16 cellular contexts compared by ENCODE assay signal in genomic region chr19:5136060-5136855, GRCh38.
DNase-seq lines count a peak whose midpoint lies in the region; ATAC-seq and TF ChIP-seq lines count a peak whose summit lies in the region.
"Had no signal": no experiment of that assay in that cellular context is flagged by ENCODE, and none has a peak within 500 bp of the region (broad histone marks: within the 10 kb centered on the region; RNA-seq: fewer than 3 reads in every experiment).

No MANE protein-coding gene starts in this region.

- no peak overlapping the region for H2BK120ac ChIP-seq in neuronal stem cell (ENCODE audit: low read depth, low read length)

- H3K4me2 ChIP-seq in neuronal stem cell (ENCODE audit: insufficient read depth, low read length, poor library complexity, severe bottlenecking), result no peak overlapping the region
- H3K4me2 ChIP-seq: KMS-11 had no signal

- H3K9ac ChIP-seq in neuronal stem cell (ENCODE audit: low read depth, low read length, poor library complexity), result no peak overlapping the region
- H3K9ac ChIP-seq: KMS-11 had no signal

- peak overlapping the region in 2 of 4 donors; percentile 70 to 74 for H3K4me3 Mint-ChIP-seq in IgD-negative memory B cell
- H3K4me3 Mint-ChIP-seq: CD4-positive, alpha-beta T cell had no signal

- peaks cover 15% of the 10 kb centered on the region for H3K4me1 ChIP-seq in A673 (ENCODE audit: insufficient read depth, low read length, poor library complexity, severe bottlenecking)
- H3K4me1 ChIP-seq in neuronal stem cell (ENCODE audit: control insufficient read depth in 2 of 2, insufficient read depth in 1 of 2, low read depth in 1 of 2, low read length in 2 of 2), result peaks cover 10 to 24% of the 10 kb centered on the region in 2 donors

- peak overlapping the region; percentile 10 to 96 (median 92) for H3K27ac Mint-ChIP-seq in IgD-negative memory B cell
- H3K27ac Mint-ChIP-seq: CD4-positive, alpha-beta T cell had no signal

- POLR2A ChIA-PET in A673 (lab: Charles Lee; ENCODE audit: low non-redundant PET), result no interaction called here

- peaks cover 13% of the 10 kb centered on the region for H3K79me1 ChIP-seq in neuronal stem cell (ENCODE audit: low read depth, low read length)

- no peak overlapping the region for H4K8ac ChIP-seq in neuronal stem cell (ENCODE audit: low read depth, low read length)

- peaks cover 0 to 2% (median 0%) of the 10 kb centered on the region in 3 donors for H3K9me3 Mint-ChIP-seq in IgD-negative memory B cell
- H3K9me3 Mint-ChIP-seq: CD4-positive, alpha-beta T cell had no signal

- H3K14ac ChIP-seq in neuronal stem cell (ENCODE audit: low read length), result peak overlapping the region; percentile 56

- DNase-seq in A673 (ENCODE audit: low spot score), result no peak
- no peak for DNase-seq in neuronal stem cell (ENCODE audit: low spot score)
- DNase-seq in NK-92 treated with Interleukin-12 subunit alpha and Interleukin-12 subunit beta, amount 100 ng/mL, for 24 hours (lab: John Stamatoyannopoulos, UW), result no peak
- no peak for DNase-seq in foreskin fibroblast
- DNase-seq: CD4-positive, alpha-beta T cell; DMS79; NCI-H1105 treated with DMSO at 0.1 percent for 48 hours; NCI-H187; NCI-H446 treated with DMSO at 0.1 percent for 48 hours; PC-3 had no signal

- peaks cover 23 to 36% (median 36%) of the 10 kb centered on the region in 3 donors for H3K4me1 Mint-ChIP-seq in IgD-negative memory B cell

- H4K91ac ChIP-seq in neuronal stem cell (ENCODE audit: low read depth, low read length, poor library complexity), result no peak overlapping the region

- no peak for ATAC-seq in HG02610 (IDR thresholded peaks at IDR 0.05; ENCODE audit: unreplicated experiment)
- ATAC-seq in GM18858 (IDR thresholded peaks at IDR 0.05; ENCODE audit: unreplicated experiment), result no peak
- ATAC-seq: PC-3 had no signal

- no peak overlapping the region for H2BK12ac ChIP-seq in neuronal stem cell (ENCODE audit: low read length)

- TF ChIP-seq CTCF in A673 (conservative IDR thresholded peaks at IDR 0.05; ENCODE audit: low read depth, low read length), result no peak
- no peak for TF ChIP-seq CTCF in foreskin fibroblast (IDR thresholded peaks at IDR 0.05; ENCODE audit: low read depth, low read length)

- no CpG with 5 or more reads among the region's 25 CpGs for WGBS in neuronal stem cell (ENCODE audit: extremely low coverage in 2 of 2, insufficient read length in 2 of 2, insufficient replicate concordance in 1 of 2), 2 donors

- peaks cover 16% of the 10 kb centered on the region for H3K36me3 Mint-ChIP-seq in IgD-negative memory B cell

- CTCF ChIA-PET in A673 (lab: Charles Lee), result interaction anchor here (0.6 kb wide), 1 partner anchor 10 kb away, joined by 17 read pairs; no protein-coding TSS in a partner anchor

- no peak overlapping the region for H3K4me3 ChIP-seq in A673 (ENCODE audit: low read depth, low read length, poor library complexity, severe bottlenecking)
- no peak overlapping the region for H3K4me3 ChIP-seq in neuronal stem cell (ENCODE audit: low read length in 2 of 2)
- no peak overlapping the region for H3K4me3 ChIP-seq in foreskin fibroblast (ENCODE audit: low read depth in 1 of 2, low read length in 2 of 2)
- H3K4me3 ChIP-seq: SJSA1 had no signal

- no peak overlapping the region for H3K18ac ChIP-seq in neuronal stem cell (ENCODE audit: low read length)

- H2BK15ac ChIP-seq in neuronal stem cell (ENCODE audit: low read length), result no peak overlapping the region

- H2AFZ ChIP-seq in neuronal stem cell (ENCODE audit: low read length), result no peak overlapping the region

- H3K4ac ChIP-seq in neuronal stem cell (ENCODE audit: low read length), result no peak overlapping the region

- H3K36me3 ChIP-seq in A673 (ENCODE audit: insufficient read depth, low read length, poor library complexity, severe bottlenecking), result peaks cover 25% of the 10 kb centered on the region
- H3K36me3 ChIP-seq in neuronal stem cell (replicated peaks in 1 of 2; ENCODE audit: control insufficient read depth in 2 of 2, insufficient read depth in 2 of 2, low read length in 2 of 2), result peaks cover 51 to 77% of the 10 kb centered on the region in 2 donors

- BruUV-seq in A673 (replicated peaks; lab: Mats Ljungman, UMichigan), result no TSS peak

- H3K27me3 Mint-ChIP-seq in IgD-negative memory B cell, result peaks cover 2% of the 10 kb centered on the region
- H3K27me3 Mint-ChIP-seq: CD4-positive, alpha-beta T cell had no signal

- H2BK5ac ChIP-seq in neuronal stem cell (ENCODE audit: low read length), result peak overlapping the region; percentile 71

- peak overlapping the region; percentile 46 for H2AK5ac ChIP-seq in neuronal stem cell (ENCODE audit: low read depth, low read length)

- peak overlapping the region; percentile 43 for H3K23ac ChIP-seq in neuronal stem cell (ENCODE audit: low read depth, low read length, poor library complexity)

- peak overlapping the region; percentile 23 for H3K27ac ChIP-seq in A673 (ENCODE audit: low read depth, low read length, poor library complexity, severe bottlenecking)
- peak overlapping the region; percentile 55 for H3K27ac ChIP-seq in angular gyrus (ENCODE audit: low read depth, low read length)
- no peak overlapping the region for H3K27ac ChIP-seq in neuronal stem cell (replicated peaks; ENCODE audit: low read length)
- H3K27ac ChIP-seq: KMS-11, SJSA1 had no signal

- H3K9me3 ChIP-seq in A673 (ENCODE audit: low read depth, low read length, poor library complexity, severe bottlenecking), result no peaks in the 10 kb centered on the region
- H3K9me3 ChIP-seq in neuronal stem cell (replicated peaks in 1 of 2; ENCODE audit: control insufficient read depth in 2 of 2, insufficient read depth in 1 of 2, low read depth in 1 of 2, low read length in 2 of 2), result no peaks in the 10 kb centered on the region
- H3K9me3 ChIP-seq: SJSA1 had no signal

- intact Hi-C loops in A673 (cut with micrococcal nuclease; ENCODE audit: unreplicated experiment), result loop anchor here (5.0 kb wide), 1 partner anchor 89 kb away; no protein-coding TSS in a partner anchor

- H3K27me3 ChIP-seq in A673 (replicated peaks; ENCODE audit: insufficient read depth, low read depth, low read length, poor library complexity) (no peaks in the 10 kb centered on the region), neuronal stem cell (ENCODE audit: control insufficient read depth in 3 of 3, insufficient read depth in 3 of 3, low read depth in 1 of 3, low read length in 3 of 3) (no peaks in the 10 kb centered on the region)
- H3K27me3 ChIP-seq: SJSA1 had no signal
